8 cellular contexts compared by ENCODE assay signal in genomic region chr17:59331929-59332889, GRCh38. TPM values are rescaled to one million over a fixed set of nuclear protein-coding genes. Genes with fewer than 3 reads are reported as not detected.
DNase-seq lines count a peak whose midpoint lies in the region; ATAC-seq and TF ChIP-seq lines count a peak whose summit lies in the region.

No MANE protein-coding gene starts in this region.

- TF ChIP-seq POLR2A in body of pancreas (IDR thresholded peaks at IDR 0.05): peak; percentile 19 to 65 (median 48)

- H3K27me3 ChIP-seq in HAP-1 (ENCODE audit: low read depth) (peaks cover 4% of the 10 kb centered on the region), body of pancreas (no peaks in the 10 kb centered on the region), iPS-20b (ENCODE audit: insufficient read depth, low read length) (peaks cover 29% of the 10 kb centered on the region), skeletal muscle satellite cell (ENCODE audit: control insufficient read depth, insufficient read depth, low read length) (peaks cover 29% of the 10 kb centered on the region)

- peak; percentile 12 for ATAC-seq in body of pancreas

- no peak overlapping the region; the same call in 1 of the 2 replicates for H3K9ac ChIP-seq in iPS-20b (ENCODE audit: low read depth, low read length)
- H3K9ac ChIP-seq in skeletal muscle satellite cell (ENCODE audit: low read depth, low read length): peak overlapping the region; percentile 76

- no peak for TF ChIP-seq CTCF in body of pancreas (IDR thresholded peaks at IDR 0.05)

- peak; percentile 42 for DNase-seq in EH (ENCODE audit: low read depth)
- DNase-seq in HAP-1 (ENCODE audit: low spot score in 2 of 2): peak in 1 of 2 experiments; percentile 41
- peak; percentile 52 for DNase-seq in RPMI8226
- peak; percentile 52 to 67 (median 66) for DNase-seq in body of pancreas
- DNase-seq in occipital lobe (lab: John Stamatoyannopoulos, UW): no peak
- DNase-seq in cerebellum (ENCODE audit: low spot score): no peak

- peaks cover 14% of the 10 kb centered on the region for H3K4me1 ChIP-seq in HAP-1
- peaks cover 76% of the 10 kb centered on the region for H3K4me1 ChIP-seq in body of pancreas
- H3K4me1 ChIP-seq in iPS-20b (ENCODE audit: insufficient read depth, low read length): peaks cover 22% of the 10 kb centered on the region
- peaks cover 38% of the 10 kb centered on the region for H3K4me1 ChIP-seq in skeletal muscle satellite cell (ENCODE audit: control insufficient read depth, insufficient read depth, low read length)

- H3K36me3 ChIP-seq in HAP-1 (replicated peaks): no peaks in the 10 kb centered on the region
- H3K36me3 ChIP-seq in body of pancreas (replicated peaks in 1 of 2; ENCODE audit: insufficient read depth in 1 of 2, low read depth in 2 of 2): no peaks in the 10 kb centered on the region
- no peaks in the 10 kb centered on the region for H3K36me3 ChIP-seq in iPS-20b (ENCODE audit: insufficient read depth, low read depth, low read length)
- H3K36me3 ChIP-seq in skeletal muscle satellite cell (ENCODE audit: insufficient read depth, low read length): no peaks in the 10 kb centered on the region

- H3K4me2 ChIP-seq in skeletal muscle satellite cell (ENCODE audit: low read length): peak overlapping the region; percentile 94

- H3K27ac ChIP-seq in body of pancreas: peak overlapping the region; percentile 92 to 98 (median 96)
- no peak overlapping the region for H3K27ac ChIP-seq in iPS-20b (ENCODE audit: low read length)

- in situ Hi-C loops in HAP-1 (cut with MboI; ENCODE audit: low sequenced_read_pairs): no loop called here

- H3K4me3 ChIP-seq in HAP-1 (peak overlapping the region; percentile 57), body of pancreas (peak overlapping the region; percentile 76 to 79), iPS-20b (ENCODE audit: low read length) (peak overlapping the region; percentile 68), skeletal muscle satellite cell (ENCODE audit: low read length) (peak overlapping the region; percentile 88)

- intact Hi-C loops in body of pancreas (cut with DNase I): loop anchor here (10.0 kb wide), 1 partner anchor 103 kb away; no protein-coding TSS in a partner anchor

- H3K9me3 ChIP-seq in HAP-1: no peaks in the 10 kb centered on the region
- H3K9me3 ChIP-seq in body of pancreas: no peaks in the 10 kb centered on the region
- H3K9me3 ChIP-seq in iPS-20b (ENCODE audit: insufficient read depth, low read depth, low read length): no peaks in the 10 kb centered on the region
- H3K9me3 ChIP-seq in skeletal muscle satellite cell (replicated peaks; ENCODE audit: low read length): no peaks in the 10 kb centered on the region

- WGBS in body of pancreas, 2 donors: 0% methylated on average over 9 to 84 of the region's 96 CpGs

RNA-seq across cellular contexts. Expression of gene YPEL2, which starts 0.8 kb away (rescaled TPM):
- total RNA-seq in body of pancreas (10 to 100 TPM; 26.7 to 27.0 TPM), occipital lobe (8.9 TPM), cerebellum (12.2 TPM)
- total RNA-seq in skeletal muscle satellite cell (2012; rRNA removed): 8.7 and 9.4 TPM in 2 replicates

Comparison
In these comparisons a context has a peak if more than half of its experiments do, and no peak if none do; other contexts are left out.
1. DNase-seq: peak in EH (single experiment), RPMI8226 (single experiment) and body of pancreas (4 of 4); none in occipital lobe (single experiment) and cerebellum (single experiment).
2. Peak in every context shown above with its lines, with median percentiles within 50 percentile points of each other: H3K4me3 ChIP-seq.